Comparison of ENCODE assay signal across 1 cellular context in the genomic region with DNA sequence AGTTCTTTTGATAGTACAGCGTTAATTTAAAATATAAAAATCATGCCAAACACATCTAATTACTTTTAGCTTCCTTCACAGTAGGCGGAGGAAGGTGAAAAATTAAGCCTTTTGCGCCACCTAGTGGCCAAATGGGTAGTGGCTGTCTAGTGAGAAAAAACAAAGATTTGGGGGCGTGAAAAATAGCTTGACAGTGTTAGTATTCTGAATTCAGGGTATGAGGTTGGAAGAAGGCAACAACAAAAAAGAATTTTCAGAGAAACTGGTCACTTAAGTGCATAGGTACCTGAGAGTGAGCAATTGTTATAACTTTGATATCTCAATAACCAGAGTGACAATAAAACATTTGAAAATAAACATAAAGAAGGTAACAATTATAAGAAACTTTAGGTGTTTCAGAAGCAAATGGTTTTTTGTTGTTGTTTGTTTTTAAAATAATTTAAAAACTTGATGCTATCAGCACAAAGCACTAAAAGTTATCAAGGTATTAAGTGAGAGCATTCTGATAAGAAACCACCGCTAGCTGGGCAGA.
TF ChIP-seq lines count a peak whose summit lies in the region.

No MANE protein-coding gene starts in this region.

TF ChIP-seq in GM23338, 12 proteins besides CTCF, POLR2A, EP300 and RAD21 (continued from another document):
- TF ChIP-seq, protein P1, sequence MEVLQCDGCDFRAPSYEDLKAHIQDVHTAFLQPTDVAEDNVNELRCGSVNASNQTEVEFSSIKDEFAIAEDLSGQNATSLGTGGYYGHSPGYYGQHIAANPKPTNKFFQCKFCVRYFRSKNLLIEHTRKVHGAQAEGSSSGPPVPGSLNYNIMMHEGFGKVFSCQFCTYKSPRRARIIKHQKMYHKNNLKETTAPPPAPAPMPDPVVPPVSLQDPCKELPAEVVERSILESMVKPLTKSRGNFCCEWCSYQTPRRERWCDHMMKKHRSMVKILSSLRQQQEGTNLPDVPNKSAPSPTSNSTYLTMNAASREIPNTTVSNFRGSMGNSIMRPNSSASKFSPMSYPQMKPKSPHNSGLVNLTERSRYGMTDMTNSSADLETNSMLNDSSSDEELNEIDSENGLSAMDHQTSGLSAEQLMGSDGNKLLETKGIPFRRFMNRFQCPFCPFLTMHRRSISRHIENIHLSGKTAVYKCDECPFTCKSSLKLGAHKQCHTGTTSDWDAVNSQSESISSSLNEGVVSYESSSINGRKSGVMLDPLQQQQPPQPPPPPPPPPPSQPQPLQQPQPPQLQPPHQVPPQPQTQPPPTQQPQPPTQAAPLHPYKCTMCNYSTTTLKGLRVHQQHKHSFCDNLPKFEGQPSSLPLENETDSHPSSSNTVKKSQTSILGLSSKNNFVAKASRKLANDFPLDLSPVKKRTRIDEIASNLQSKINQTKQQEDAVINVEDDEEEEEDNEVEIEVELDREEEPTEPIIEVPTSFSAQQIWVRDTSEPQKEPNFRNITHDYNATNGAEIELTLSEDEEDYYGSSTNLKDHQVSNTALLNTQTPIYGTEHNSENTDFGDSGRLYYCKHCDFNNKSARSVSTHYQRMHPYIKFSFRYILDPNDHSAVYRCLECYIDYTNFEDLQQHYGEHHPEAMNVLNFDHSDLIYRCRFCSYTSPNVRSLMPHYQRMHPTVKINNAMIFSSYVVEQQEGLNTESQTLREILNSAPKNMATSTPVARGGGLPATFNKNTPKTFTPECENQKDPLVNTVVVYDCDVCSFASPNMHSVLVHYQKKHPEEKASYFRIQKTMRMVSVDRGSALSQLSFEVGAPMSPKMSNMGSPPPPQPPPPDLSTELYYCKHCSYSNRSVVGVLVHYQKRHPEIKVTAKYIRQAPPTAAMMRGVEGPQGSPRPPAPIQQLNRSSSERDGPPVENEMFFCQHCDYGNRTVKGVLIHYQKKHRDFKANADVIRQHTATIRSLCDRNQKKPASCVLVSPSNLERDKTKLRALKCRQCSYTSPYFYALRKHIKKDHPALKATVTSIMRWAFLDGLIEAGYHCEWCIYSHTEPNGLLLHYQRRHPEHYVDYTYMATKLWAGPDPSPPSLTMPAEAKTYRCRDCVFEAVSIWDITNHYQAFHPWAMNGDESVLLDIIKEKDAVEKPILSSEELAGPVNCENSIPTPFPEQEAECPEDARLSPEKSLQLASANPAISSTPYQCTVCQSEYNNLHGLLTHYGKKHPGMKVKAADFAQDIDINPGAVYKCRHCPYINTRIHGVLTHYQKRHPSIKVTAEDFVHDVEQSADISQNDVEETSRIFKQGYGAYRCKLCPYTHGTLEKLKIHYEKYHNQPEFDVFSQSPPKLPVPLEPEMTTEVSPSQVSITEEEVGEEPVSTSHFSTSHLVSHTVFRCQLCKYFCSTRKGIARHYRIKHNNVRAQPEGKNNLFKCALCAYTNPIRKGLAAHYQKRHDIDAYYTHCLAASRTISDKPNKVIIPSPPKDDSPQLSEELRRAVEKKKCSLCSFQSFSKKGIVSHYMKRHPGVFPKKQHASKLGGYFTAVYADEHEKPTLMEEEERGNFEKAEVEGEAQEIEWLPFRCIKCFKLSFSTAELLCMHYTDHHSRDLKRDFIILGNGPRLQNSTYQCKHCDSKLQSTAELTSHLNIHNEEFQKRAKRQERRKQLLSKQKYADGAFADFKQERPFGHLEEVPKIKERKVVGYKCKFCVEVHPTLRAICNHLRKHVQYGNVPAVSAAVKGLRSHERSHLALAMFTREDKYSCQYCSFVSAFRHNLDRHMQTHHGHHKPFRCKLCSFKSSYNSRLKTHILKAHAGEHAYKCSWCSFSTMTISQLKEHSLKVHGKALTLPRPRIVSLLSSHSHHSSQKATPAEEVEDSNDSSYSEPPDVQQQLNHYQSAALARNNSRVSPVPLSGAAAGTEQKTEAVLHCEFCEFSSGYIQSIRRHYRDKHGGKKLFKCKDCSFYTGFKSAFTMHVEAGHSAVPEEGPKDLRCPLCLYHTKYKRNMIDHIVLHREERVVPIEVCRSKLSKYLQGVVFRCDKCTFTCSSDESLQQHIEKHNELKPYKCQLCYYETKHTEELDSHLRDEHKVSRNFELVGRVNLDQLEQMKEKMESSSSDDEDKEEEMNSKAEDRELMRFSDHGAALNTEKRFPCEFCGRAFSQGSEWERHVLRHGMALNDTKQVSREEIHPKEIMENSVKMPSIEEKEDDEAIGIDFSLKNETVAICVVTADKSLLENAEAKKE (CRISPR knock-in tag; IDR thresholded peaks at IDR 0.05): no peak
- no peak for TF ChIP-seq NANOG (IDR thresholded peaks at IDR 0.05; ENCODE audit: borderline replicate concordance)
- no peak for TF ChIP-seq ZNF114 (CRISPR knock-in tag; IDR thresholded peaks at IDR 0.05)
- no peak for TF ChIP-seq JUNB (IDR thresholded peaks at IDR 0.05; ENCODE audit: unreplicated experiment)
- no peak for TF ChIP-seq ZNF331 (CRISPR knock-in tag; IDR thresholded peaks at IDR 0.05; ENCODE audit: low read depth)
- TF ChIP-seq CREB1 (CRISPR knock-in tag; IDR thresholded peaks at IDR 0.05; ENCODE audit: low read depth): no peak
- TF ChIP-seq, protein P2, sequence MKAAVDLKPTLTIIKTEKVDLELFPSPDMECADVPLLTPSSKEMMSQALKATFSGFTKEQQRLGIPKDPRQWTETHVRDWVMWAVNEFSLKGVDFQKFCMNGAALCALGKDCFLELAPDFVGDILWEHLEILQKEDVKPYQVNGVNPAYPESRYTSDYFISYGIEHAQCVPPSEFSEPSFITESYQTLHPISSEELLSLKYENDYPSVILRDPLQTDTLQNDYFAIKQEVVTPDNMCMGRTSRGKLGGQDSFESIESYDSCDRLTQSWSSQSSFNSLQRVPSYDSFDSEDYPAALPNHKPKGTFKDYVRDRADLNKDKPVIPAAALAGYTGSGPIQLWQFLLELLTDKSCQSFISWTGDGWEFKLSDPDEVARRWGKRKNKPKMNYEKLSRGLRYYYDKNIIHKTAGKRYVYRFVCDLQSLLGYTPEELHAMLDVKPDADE (IDR thresholded peaks at IDR 0.05): no peak
- no peak for TF ChIP-seq EZH2 (IDR thresholded peaks at IDR 0.05; ENCODE audit: low read depth, unreplicated experiment)
- TF ChIP-seq, protein P3, sequence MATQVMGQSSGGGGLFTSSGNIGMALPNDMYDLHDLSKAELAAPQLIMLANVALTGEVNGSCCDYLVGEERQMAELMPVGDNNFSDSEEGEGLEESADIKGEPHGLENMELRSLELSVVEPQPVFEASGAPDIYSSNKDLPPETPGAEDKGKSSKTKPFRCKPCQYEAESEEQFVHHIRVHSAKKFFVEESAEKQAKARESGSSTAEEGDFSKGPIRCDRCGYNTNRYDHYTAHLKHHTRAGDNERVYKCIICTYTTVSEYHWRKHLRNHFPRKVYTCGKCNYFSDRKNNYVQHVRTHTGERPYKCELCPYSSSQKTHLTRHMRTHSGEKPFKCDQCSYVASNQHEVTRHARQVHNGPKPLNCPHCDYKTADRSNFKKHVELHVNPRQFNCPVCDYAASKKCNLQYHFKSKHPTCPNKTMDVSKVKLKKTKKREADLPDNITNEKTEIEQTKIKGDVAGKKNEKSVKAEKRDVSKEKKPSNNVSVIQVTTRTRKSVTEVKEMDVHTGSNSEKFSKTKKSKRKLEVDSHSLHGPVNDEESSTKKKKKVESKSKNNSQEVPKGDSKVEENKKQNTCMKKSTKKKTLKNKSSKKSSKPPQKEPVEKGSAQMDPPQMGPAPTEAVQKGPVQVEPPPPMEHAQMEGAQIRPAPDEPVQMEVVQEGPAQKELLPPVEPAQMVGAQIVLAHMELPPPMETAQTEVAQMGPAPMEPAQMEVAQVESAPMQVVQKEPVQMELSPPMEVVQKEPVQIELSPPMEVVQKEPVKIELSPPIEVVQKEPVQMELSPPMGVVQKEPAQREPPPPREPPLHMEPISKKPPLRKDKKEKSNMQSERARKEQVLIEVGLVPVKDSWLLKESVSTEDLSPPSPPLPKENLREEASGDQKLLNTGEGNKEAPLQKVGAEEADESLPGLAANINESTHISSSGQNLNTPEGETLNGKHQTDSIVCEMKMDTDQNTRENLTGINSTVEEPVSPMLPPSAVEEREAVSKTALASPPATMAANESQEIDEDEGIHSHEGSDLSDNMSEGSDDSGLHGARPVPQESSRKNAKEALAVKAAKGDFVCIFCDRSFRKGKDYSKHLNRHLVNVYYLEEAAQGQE (IDR thresholded peaks at IDR 0.05; ENCODE audit: unreplicated experiment): no peak
- TF ChIP-seq STAT1 (IDR thresholded peaks at IDR 0.05; ENCODE audit: unreplicated experiment): no peak
- TF ChIP-seq POLR2AphosphoS5 (IDR thresholded peaks at IDR 0.05; ENCODE audit: low read depth): no peak
TF ChIP-seq in GM23338: peak in this region for 0.
